10 cellular contexts compared by ENCODE assay signal in the genomic region with DNA sequence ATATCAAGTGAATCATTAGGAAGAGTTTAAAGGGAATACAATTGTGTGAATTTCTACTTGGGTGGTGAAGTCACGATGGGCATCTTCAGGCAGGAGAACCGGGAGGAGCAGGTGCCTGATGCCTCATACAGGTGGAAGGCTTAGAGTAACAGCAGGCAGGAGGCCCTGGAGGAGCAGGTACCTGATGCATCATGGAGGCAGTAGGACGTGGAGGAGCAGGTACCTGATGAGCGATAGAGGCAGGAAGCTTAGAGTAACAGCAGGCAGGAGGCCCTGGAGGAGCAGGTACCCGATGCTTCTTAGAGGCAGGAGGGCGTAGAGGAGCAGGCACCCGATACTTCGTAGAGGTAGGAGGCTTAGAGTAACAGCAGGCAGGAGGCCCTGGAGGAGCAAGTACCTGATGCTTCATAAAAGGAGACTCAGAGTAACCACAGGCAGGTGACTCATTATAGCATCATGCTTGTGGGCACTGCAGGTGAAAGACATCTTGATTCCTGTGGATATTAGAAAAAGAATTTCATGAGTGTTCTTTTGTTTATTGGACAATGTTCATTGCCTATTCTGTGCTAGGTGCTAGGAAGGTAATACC.
DNase-seq lines count a peak whose midpoint lies in the region; ATAC-seq and TF ChIP-seq lines count a peak whose summit lies in the region.
"Had no signal": no experiment of that assay in that cellular context is flagged by ENCODE, and none has a peak within 500 bp of the region (broad histone marks: within the 10 kb centered on the region; RNA-seq: fewer than 3 reads in every experiment).

No MANE protein-coding gene starts in this region.

- no peaks in the 10 kb centered on the region for H3K27me3 ChIP-seq in PC-9 (ENCODE audit: insufficient read depth, low read depth)
- H3K27me3 ChIP-seq in body of pancreas, result no peaks in the 10 kb centered on the region

- ATAC-seq in body of pancreas (no peak), HG03342 (IDR thresholded peaks at IDR 0.05; ENCODE audit: unreplicated experiment) (no peak)

- CTCF ChIA-PET in HEK293 (lab: Yijun Ruan, JAX) (interaction anchor here (0.7 kb wide), 1 partner anchor 32 kb away, joined by 6 read pairs; no protein-coding TSS in a partner anchor), PC-9 (lab: Charles Lee) (no interaction called here)

- H3K9me3 ChIP-seq in HEK293 (ENCODE audit: control insufficient read depth, insufficient read depth, low read depth, low read length) (no peaks in the 10 kb centered on the region), PC-9 (ENCODE audit: insufficient read depth, low read depth) (no peaks in the 10 kb centered on the region), body of pancreas (no peaks in the 10 kb centered on the region)

- BruUV-seq in PC-9 (replicated peaks; lab: Mats Ljungman, UMichigan), result no TSS peak

- H4K20me1 ChIP-seq in PC-9 (ENCODE audit: insufficient read depth), result no peaks in the 10 kb centered on the region

- no peak overlapping the region for H2AFZ ChIP-seq in PC-9

- peak overlapping the region; percentile 47 for H3K4me2 ChIP-seq in PC-9

- no peak for TF ChIP-seq POLR2A in body of pancreas (IDR thresholded peaks at IDR 0.05)

- intact Hi-C loops in PC-9 (cut with micrococcal nuclease; ENCODE audit: unreplicated experiment), result no loop called here
- intact Hi-C loops in body of pancreas (cut with DNase I), result no loop called here

- WGBS in body of pancreas, 2 donors, result 94 to 95% methylated on average over 8 of the region's 8 CpGs

- H3K4me3 ChIP-seq in HEK293 (ENCODE audit: low read depth, low read length) (no peak overlapping the region), PC-9 (no peak overlapping the region), body of pancreas (no peak overlapping the region)

- no peaks in the 10 kb centered on the region for H3K79me2 ChIP-seq in PC-9 (ENCODE audit: low read depth)

- TF ChIP-seq CTCF in HEK293 (tag by site-specific recombination; IDR thresholded peaks at IDR 0.05) (no peak), PC-9 (conservative IDR thresholded peaks at IDR 0.05) (no peak), body of pancreas (IDR thresholded peaks at IDR 0.05) (no peak)

- H3K9me2 ChIP-seq in PC-9 (ENCODE audit: insufficient read depth), result no peaks in the 10 kb centered on the region

- POLR2A ChIA-PET in HEK293 (lab: Yijun Ruan, JAX), result no interaction called here
- POLR2A ChIA-PET in PC-9 (lab: Charles Lee; ENCODE audit: unreplicated experiment), result no interaction called here

- no peak overlapping the region for H3K27ac ChIP-seq in HEK293 (ENCODE audit: extremely low read depth, low read depth, low read length)
- peak overlapping the region; percentile 28 for H3K27ac ChIP-seq in PC-9
- peak overlapping the region; percentile 34 for H3K27ac ChIP-seq in angular gyrus (ENCODE audit: low read depth, low read length)
- H3K27ac ChIP-seq in body of pancreas, result no peak overlapping the region

- H3K4me1 ChIP-seq in HEK293 (ENCODE audit: control insufficient read depth, insufficient read depth, low read length) (no peaks in the 10 kb centered on the region), PC-9 (replicated peaks; ENCODE audit: insufficient read depth) (peaks cover 12% of the 10 kb centered on the region; the same call in 1 of the 2 replicates), body of pancreas (no peaks in the 10 kb centered on the region)

- H3K36me3 ChIP-seq in HEK293 (ENCODE audit: control insufficient read depth in 2 of 2, insufficient read depth in 1 of 2, low read length in 2 of 2) (peaks cover 4 to 9% of the 10 kb centered on the region in 2 experiments; a peak in 2 of 3 replicates), PC-9 (ENCODE audit: low read depth) (no peaks in the 10 kb centered on the region), body of pancreas (replicated peaks in 1 of 2; ENCODE audit: insufficient read depth in 1 of 2, low read depth in 2 of 2) (peaks cover 0 to 4% of the 10 kb centered on the region in 2 donors)

- DNase-seq in PC-9 (peak; percentile 19 to 85), body of pancreas (no peak), NCI-H446 (lab: John Stamatoyannopoulos, UW) (no peak)
- DNase-seq in stimulated activated CD4-positive, alpha-beta T cell treated with anti-CD3 and anti-CD28 coated beads, Interleukin-4, amount 100 ng/mL, for 1 hour, result peak; percentile 13
- DNase-seq: GDM1, NCI-H2227 treated with DMSO at 0.1 percent for 48 hours, occipital lobe had no signal

- peaks cover 18% of the 10 kb centered on the region for H3F3A ChIP-seq in PC-9 (ENCODE audit: insufficient read depth, low read depth)

TF ChIP-seq in HEK293, 187 proteins besides CTCF, POLR2A, EP300 and RAD21:
- TF ChIP-seq SCRT1 (tag by site-specific recombination; IDR thresholded peaks at IDR 0.05; ENCODE audit: borderline replicate concordance), result 0 out of 2 replicates have a peak, but pooled peaks have one; percentile 25
- peak; percentile 66 for TF ChIP-seq SCRT2 (tag by site-specific recombination; IDR thresholded peaks at IDR 0.05)
- no peak for TF ChIP-seq KLF17 (tag by site-specific recombination; IDR thresholded peaks at IDR 0.05)

Comparison
In these comparisons a context has a peak if more than half of its experiments do, and no peak if none do; other contexts are left out.
1. H3K27ac ChIP-seq: peak in PC-9 (single experiment) and angular gyrus (single experiment); none in HEK293 (single experiment) and body of pancreas (0 of 4).
2. DNase-seq: peak in PC-9 (2 of 2) and stimulated activated CD4-positive, alpha-beta T cell treated with anti-CD3 and anti-CD28 coated beads, Interleukin-4, amount 100 ng/mL, for 1 hour (single experiment); none in body of pancreas (0 of 4) and NCI-H446 (0 of 2).